Comparison of ENCODE assay signal across 13 cellular contexts in the genomic region with DNA sequence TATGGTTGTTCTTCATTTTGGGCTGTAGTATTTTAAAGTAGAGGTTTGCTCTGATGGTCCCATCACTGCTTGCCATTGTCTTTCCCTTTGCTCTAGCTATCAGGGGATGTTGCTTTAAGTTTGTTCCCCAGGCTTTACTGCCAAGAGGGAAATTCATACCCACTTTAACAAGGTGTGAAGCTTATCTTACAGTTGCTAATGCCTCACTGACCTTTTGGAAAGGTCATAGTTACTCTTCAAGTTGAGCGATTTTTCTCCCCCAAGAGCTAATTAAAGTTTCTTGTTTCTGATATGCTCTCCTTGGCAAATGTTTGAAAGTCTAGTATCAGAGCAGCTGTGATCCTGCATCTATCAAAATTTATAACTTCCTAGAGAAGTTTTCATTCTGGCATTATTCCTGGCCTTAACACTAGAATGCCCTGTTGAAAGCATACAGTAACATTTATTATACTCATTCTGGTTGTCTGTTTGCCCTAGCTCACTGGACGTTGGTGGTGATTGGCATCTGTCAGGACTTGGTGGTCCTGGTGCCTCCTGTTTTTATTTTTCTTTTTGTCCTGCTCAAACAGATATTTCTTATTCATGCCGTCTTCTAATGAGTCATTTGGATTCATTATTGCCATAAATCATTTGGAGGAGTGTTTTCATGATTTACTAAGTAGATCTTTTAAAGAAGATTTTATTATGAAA. TPM values are rescaled to one million over a fixed set of nuclear protein-coding genes. Genes with fewer than 3 reads are reported as not detected.
DNase-seq lines count a peak whose midpoint lies in the region; ATAC-seq and TF ChIP-seq lines count a peak whose summit lies in the region.
"Had no signal": no experiment of that assay in that cellular context is flagged by ENCODE, and none has a peak within 500 bp of the region (broad histone marks: within the 10 kb centered on the region; RNA-seq: fewer than 3 reads in every experiment).

No MANE protein-coding gene starts in this region.

- no peak overlapping the region for H3K4me3 ChIP-seq in CD8-positive, alpha-beta memory T cell (ENCODE audit: low read length)
- no peak overlapping the region for H3K4me3 ChIP-seq in gastroesophageal sphincter
- H3K4me3 ChIP-seq: lower lobe of right lung had no signal

- no peaks in the 10 kb centered on the region for H3K9me3 Mint-ChIP-seq in CD8-positive, alpha-beta memory T cell
- no peaks in the 10 kb centered on the region for H3K9me3 Mint-ChIP-seq in activated CD8-positive, alpha-beta T cell treated with anti-CD3 and anti-CD28 coated beads for 36 hours
- no peaks in the 10 kb centered on the region for H3K9me3 Mint-ChIP-seq in progenitor cell of endocrine pancreas (ENCODE audit: low read depth)
- H3K9me3 Mint-ChIP-seq: T-helper 1 cell treated with Interleukin-12 subunit alpha and Interleukin-12 subunit beta and Interleukin-4 antibody, amounts not matched to agents 30 μg/mL and 1 μg/mL, for 36 hours had no signal

- 15 to 16% methylated on average over 2 to 3 of the region's 3 CpGs for WGBS in gastroesophageal sphincter (ENCODE audit: low coverage in 1 of 2), 2 donors

- H3K4me1 ChIP-seq in CD8-positive, alpha-beta memory T cell (ENCODE audit: insufficient read depth, low read length), result peaks cover 43% of the 10 kb centered on the region
- H3K4me1 ChIP-seq in gastroesophageal sphincter, result peaks cover 5 to 78% (median 23%) of the 10 kb centered on the region in 3 donors

- DNase-seq in CD8-positive, alpha-beta memory T cell, result no peak
- no peak for DNase-seq in activated CD8-positive, alpha-beta T cell treated with anti-CD3 and anti-CD28 coated beads for 36 hours
- DNase-seq in progenitor cell of endocrine pancreas (ENCODE audit: low spot score, unreplicated experiment) (no peak), C1 segment of cervical spinal cord (lab: John Stamatoyannopoulos, UW) (no peak), NCI-H1417 treated with DMSO at 0.1 percent for 48 hours (lab: John Stamatoyannopoulos, UW) (no peak), NCI-H2081 (lab: John Stamatoyannopoulos, UW) (no peak), Kasumi-1 (lab: John Stamatoyannopoulos, UW) (no peak)
- DNase-seq: foreskin melanocyte, lower lobe of right lung, NCI-H1417 had no signal

- POLR2A ChIA-PET in CD8-positive, alpha-beta memory T cell (lab: Charles Lee), result no interaction called here
- POLR2A ChIA-PET in activated CD8-positive, alpha-beta T cell treated with anti-CD3 and anti-CD28 coated beads for 36 hours (lab: Charles Lee), result interaction anchor here (0.6 to 2.5 kb wide), 6 partner anchors 9 to 118 kb away, joined by 3 to 13 read pairs (median 5); partner anchors contain the start of gene ATP2A2

- H3K27me3 Mint-ChIP-seq in CD8-positive, alpha-beta memory T cell, result no peaks in the 10 kb centered on the region
- H3K27me3 Mint-ChIP-seq in activated CD8-positive, alpha-beta T cell treated with anti-CD3 and anti-CD28 coated beads for 36 hours, result no peaks in the 10 kb centered on the region
- H3K27me3 Mint-ChIP-seq in progenitor cell of endocrine pancreas, result no peaks in the 10 kb centered on the region

- peaks cover 7% of the 10 kb centered on the region for H3K36me3 ChIP-seq in CD8-positive, alpha-beta memory T cell (ENCODE audit: insufficient read depth, low read length)
- peaks cover 0 to 54% of the 10 kb centered on the region in 2 donors for H3K36me3 ChIP-seq in gastroesophageal sphincter

- ATAC-seq in activated CD8-positive, alpha-beta T cell treated with anti-CD3 and anti-CD28 coated beads for 36 hours, result peak; percentile 66
- no peak for ATAC-seq in gastroesophageal sphincter
- ATAC-seq: sciatic nerve had no signal

- no peak overlapping the region for H3K27ac ChIP-seq in CD8-positive, alpha-beta memory T cell (ENCODE audit: low read depth, low read length)
- H3K27ac ChIP-seq in gastroesophageal sphincter, result peak overlapping the region in 3 of 4 donors; percentile 47 to 100 (median 50)
- H3K27ac ChIP-seq: lower lobe of right lung had no signal

- CTCF ChIA-PET in CD8-positive, alpha-beta memory T cell (lab: Charles Lee), result no interaction called here
- CTCF ChIA-PET in activated CD8-positive, alpha-beta T cell treated with anti-CD3 and anti-CD28 coated beads for 36 hours (lab: Charles Lee), result interaction anchor here (1.3 to 1.5 kb wide), 2 partner anchors 31 to 188 kb away, joined by 3 to 4 read pairs; no protein-coding TSS in a partner anchor

- no peaks in the 10 kb centered on the region for H3K27me3 ChIP-seq in CD8-positive, alpha-beta memory T cell (ENCODE audit: insufficient read depth, low read length, poor library complexity, severe bottlenecking)
- no peaks in the 10 kb centered on the region for H3K27me3 ChIP-seq in gastroesophageal sphincter

- no peak for TF ChIP-seq CTCF in activated CD8-positive, alpha-beta T cell treated with anti-CD3 and anti-CD28 coated beads for 36 hours (IDR thresholded peaks at IDR 0.05)
- TF ChIP-seq CTCF in gastroesophageal sphincter (IDR thresholded peaks at IDR 0.05) (no peak), progenitor cell of endocrine pancreas (IDR thresholded peaks at IDR 0.05; ENCODE audit: unreplicated experiment) (no peak)

- H3K4me3 Mint-ChIP-seq in CD8-positive, alpha-beta memory T cell, result peak overlapping the region in 3 of 7 donors; percentile 34 to 48 (median 42)
- H3K4me3 Mint-ChIP-seq in activated CD8-positive, alpha-beta T cell treated with anti-CD3 and anti-CD28 coated beads for 36 hours, result peak overlapping the region; percentile 17
- no peak overlapping the region for H3K4me3 Mint-ChIP-seq in progenitor cell of endocrine pancreas (ENCODE audit: low read depth)
- H3K4me3 Mint-ChIP-seq: T-helper 1 cell treated with Interleukin-12 subunit alpha and Interleukin-12 subunit beta and Interleukin-4 antibody, amounts not matched to agents 30 μg/mL and 1 μg/mL, for 36 hours had no signal

- TF ChIP-seq POLR2A in gastroesophageal sphincter (IDR thresholded peaks at IDR 0.05), result no peak

- H3K9me3 ChIP-seq in CD8-positive, alpha-beta memory T cell (ENCODE audit: low read length), result no peaks in the 10 kb centered on the region
- no peaks in the 10 kb centered on the region for H3K9me3 ChIP-seq in gastroesophageal sphincter
- H3K9me3 ChIP-seq: lower lobe of right lung had no signal

- H3K36me3 Mint-ChIP-seq in CD8-positive, alpha-beta memory T cell, result peaks cover 0 to 76% (median 6%) of the 10 kb centered on the region in 3 donors
- peaks cover 73% of the 10 kb centered on the region for H3K36me3 Mint-ChIP-seq in activated CD8-positive, alpha-beta T cell treated with anti-CD3 and anti-CD28 coated beads for 36 hours (ENCODE audit: low read depth)
- peaks cover 28% of the 10 kb centered on the region for H3K36me3 Mint-ChIP-seq in progenitor cell of endocrine pancreas (ENCODE audit: insufficient read depth)

- H3K4me1 Mint-ChIP-seq in CD8-positive, alpha-beta memory T cell, result peaks cover 49 to 65% (median 58%) of the 10 kb centered on the region in 3 donors
- H3K4me1 Mint-ChIP-seq in activated CD8-positive, alpha-beta T cell treated with anti-CD3 and anti-CD28 coated beads for 36 hours (ENCODE audit: low read depth), result peaks cover 59% of the 10 kb centered on the region
- peaks cover 25% of the 10 kb centered on the region for H3K4me1 Mint-ChIP-seq in progenitor cell of endocrine pancreas (ENCODE audit: low read depth)

- intact Hi-C loops in activated CD8-positive, alpha-beta T cell treated with anti-CD3 and anti-CD28 coated beads for 36 hours (cut with micrococcal nuclease), result no loop called here

- no peak for TF ChIP-seq EP300 in gastroesophageal sphincter (IDR thresholded peaks at IDR 0.05)

- peak overlapping the region in 7 of 8 donors; percentile 34 to 69 (median 56) for H3K27ac Mint-ChIP-seq in CD8-positive, alpha-beta memory T cell
- peak overlapping the region; percentile 53 for H3K27ac Mint-ChIP-seq in activated CD8-positive, alpha-beta T cell treated with anti-CD3 and anti-CD28 coated beads for 36 hours
- peak overlapping the region; percentile 38 for H3K27ac Mint-ChIP-seq in progenitor cell of endocrine pancreas
- H3K27ac Mint-ChIP-seq: T-helper 1 cell treated with Interleukin-12 subunit alpha and Interleukin-12 subunit beta and Interleukin-4 antibody, amounts not matched to agents 30 μg/mL and 1 μg/mL, for 36 hours had no signal

RNA-seq across cellular contexts. Expression of gene ATP2A2, which starts 8.1 kb away (rescaled TPM):
- 100 to 1,000 TPM; 199 TPM for total RNA-seq in CD8-positive, alpha-beta memory T cell
- 4.8 TPM for polyA plus RNA-seq in CD8-positive, alpha-beta memory T cell
- total RNA-seq in activated CD8-positive, alpha-beta T cell treated with anti-CD3 and anti-CD28 coated beads for 36 hours, result 100 to 1,000 TPM; 107 to 111 TPM
- total RNA-seq in gastroesophageal sphincter, result 100 to 1,000 TPM; 118 to 233 (median 163) TPM
- 167 and 175 TPM in 2 replicates for total RNA-seq in progenitor cell of endocrine pancreas
